In the genomic region with DNA sequence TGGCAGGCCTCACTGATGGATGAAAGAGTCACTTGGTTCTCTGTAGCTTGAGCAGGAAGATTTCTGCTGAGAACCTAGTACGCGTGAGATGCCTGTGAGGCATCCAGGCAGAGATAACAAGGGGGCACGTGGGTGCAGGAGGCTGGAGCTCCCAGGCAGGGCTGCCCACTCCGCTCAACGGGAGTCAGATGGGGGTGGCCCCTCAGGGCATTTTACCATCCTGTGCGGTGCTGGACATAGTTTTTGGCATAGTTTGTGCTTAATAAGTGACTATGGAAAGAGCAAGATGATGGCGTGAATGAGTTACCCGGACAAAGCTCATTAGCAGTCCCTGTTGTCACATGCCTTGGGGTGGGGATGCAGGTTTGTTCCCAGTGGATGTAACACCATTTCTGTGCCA, we compare ENCODE assay signal across 17 cellular contexts.
DNase-seq lines count a peak whose midpoint lies in the region; ATAC-seq, FAIRE-seq and TF ChIP-seq lines count a peak whose summit lies in the region.
"Had no signal": no experiment of that assay in that cellular context is flagged by ENCODE, and none has a peak within 500 bp of the region (broad histone marks: within the 10 kb centered on the region; RNA-seq: fewer than 3 reads in every experiment).

No MANE protein-coding gene starts in this region.

- no peaks in the 10 kb centered on the region for H3K79me2 ChIP-seq in neural progenitor cell (ENCODE audit: low read depth)

- TF ChIP-seq CTCF in endothelial cell (IDR thresholded peaks at IDR 0.05; ENCODE audit: unreplicated experiment) (no peak), neural progenitor cell (IDR thresholded peaks at IDR 0.05) (no peak)

- no peaks in the 10 kb centered on the region for H3K9me3 Mint-ChIP-seq in endothelial cell (ENCODE audit: unreplicated experiment)
- no peaks in the 10 kb centered on the region for H3K9me3 Mint-ChIP-seq in neural progenitor cell

- TF ChIP-seq POLR2A in GM12891 (IDR thresholded peaks at IDR 0.05; ENCODE audit: low read depth, low read length) = no peak

- H3K27me3 ChIP-seq in BLaER1 (no peaks in the 10 kb centered on the region), neural progenitor cell (no peaks in the 10 kb centered on the region)
- H3K27me3 ChIP-seq in BLaER1 treated with 17β-estradiol and CSF1 and Interleukin-3, amounts not matched to agents 10 nM and 100 nM = no peaks in the 10 kb centered on the region

- H4K20me1 ChIP-seq in BLaER1 = no peaks in the 10 kb centered on the region
- no peaks in the 10 kb centered on the region; a peak in 1 of 22 replicates for H4K20me1 ChIP-seq in BLaER1 treated with 17β-estradiol and CSF1 and Interleukin-3, amounts not matched to agents 10 nM and 100 nM
- H4K20me1 ChIP-seq in neural progenitor cell (ENCODE audit: low read depth) = no peaks in the 10 kb centered on the region

- H3K4me1 Mint-ChIP-seq in endothelial cell (ENCODE audit: unreplicated experiment) = peaks cover 26% of the 10 kb centered on the region
- peaks cover 48% of the 10 kb centered on the region for H3K4me1 Mint-ChIP-seq in neural progenitor cell
- H3K4me1 Mint-ChIP-seq: B cell had no signal

- H3K4me3 Mint-ChIP-seq in endothelial cell (ENCODE audit: unreplicated experiment) (peak overlapping the region; percentile 24), neural progenitor cell (no peak overlapping the region)
- H3K4me3 Mint-ChIP-seq: B cell had no signal

- no peak for FAIRE-seq in GM12891 (lab: Jason Lieb, UNC)

- H2AFZ ChIP-seq in neural progenitor cell (replicated peaks) = no peak overlapping the region

- peaks cover 29% of the 10 kb centered on the region for H3K27me3 Mint-ChIP-seq in endothelial cell (ENCODE audit: unreplicated experiment)
- peaks cover 4% of the 10 kb centered on the region for H3K27me3 Mint-ChIP-seq in neural progenitor cell (ENCODE audit: insufficient read depth, low read depth)

- H3K27ac ChIP-seq in BLaER1 = no peak overlapping the region
- H3K27ac ChIP-seq in BLaER1 treated with 17β-estradiol and CSF1 and Interleukin-3, amounts not matched to agents 10 nM and 100 nM = no peak overlapping the region
- no peak overlapping the region for H3K27ac ChIP-seq in neural progenitor cell
- H3K27ac ChIP-seq: SK-N-MC had no signal

- H3K36me3 Mint-ChIP-seq in endothelial cell (ENCODE audit: low read depth, unreplicated experiment) (peaks cover 36% of the 10 kb centered on the region), neural progenitor cell (no peaks in the 10 kb centered on the region)

- peaks cover 32% of the 10 kb centered on the region for H3K4me1 ChIP-seq in BLaER1
- peaks cover 10 to 36% (median 27%) of the 10 kb centered on the region in 10 experiments; a peak in 18 of 20 replicates for H3K4me1 ChIP-seq in BLaER1 treated with 17β-estradiol and CSF1 and Interleukin-3, amounts not matched to agents 10 nM and 100 nM
- peaks cover 17% of the 10 kb centered on the region for H3K4me1 ChIP-seq in neural progenitor cell

- H3K4me2 ChIP-seq in BLaER1 = peak overlapping the region; percentile 55
- peak overlapping the region in 9 of 11 experiments; percentile 31 to 70 (median 52); a peak in 16 of 22 replicates for H3K4me2 ChIP-seq in BLaER1 treated with 17β-estradiol and CSF1 and Interleukin-3, amounts not matched to agents 10 nM and 100 nM
- H3K4me2 ChIP-seq in neural progenitor cell = no peak overlapping the region

- H3K36me3 ChIP-seq in BLaER1 (no peaks in the 10 kb centered on the region; the same call in 1 of the 2 replicates), neural progenitor cell (no peaks in the 10 kb centered on the region)
- H3K36me3 ChIP-seq in BLaER1 treated with 17β-estradiol and CSF1 and Interleukin-3, amounts not matched to agents 10 nM and 100 nM = no peaks in the 10 kb centered on the region

- no peak overlapping the region for H3K9ac ChIP-seq in BLaER1
- H3K9ac ChIP-seq in BLaER1 treated with 17β-estradiol and CSF1 and Interleukin-3, amounts not matched to agents 10 nM and 100 nM = no peak overlapping the region
- H3K9ac ChIP-seq in neural progenitor cell = no peak overlapping the region

- no peak overlapping the region for H3K27ac Mint-ChIP-seq in endothelial cell (ENCODE audit: unreplicated experiment)
- H3K27ac Mint-ChIP-seq in neural progenitor cell = peak overlapping the region; percentile 11
- H3K27ac Mint-ChIP-seq: B cell had no signal

- no peaks in the 10 kb centered on the region for H3F3A ChIP-seq in neural progenitor cell (ENCODE audit: low read depth)

- DNase-seq in endothelial cell (ENCODE audit: low spot score) (no peak), neural progenitor cell (ENCODE audit: low spot score) (no peak), AML-193 (lab: John Stamatoyannopoulos, UW) (no peak), GM12891 (ENCODE audit: insufficient read length, low spot score) (no peak)
- DNase-seq: NCI-H1048, NCI-H1417, NCI-H1694, NCI-H2029 treated with DMSO at 0.1 percent for 48 hours, NCI-H526 treated with DMSO at 0.1 percent for 48 hours, RPMI8226, SIG-M5 had no signal

- H3K4me3 ChIP-seq in BLaER1 (no peak overlapping the region), neural progenitor cell (no peak overlapping the region)
- H3K4me3 ChIP-seq in BLaER1 treated with 17β-estradiol and CSF1 and Interleukin-3, amounts not matched to agents 10 nM and 100 nM = no peak overlapping the region
- H3K4me3 ChIP-seq: SK-N-MC had no signal

- ATAC-seq in GM21723 (IDR thresholded peaks at IDR 0.05; ENCODE audit: unreplicated experiment) (no peak), GM18519 (IDR thresholded peaks at IDR 0.05; ENCODE audit: low FRiP score, unreplicated experiment) (no peak)

- H3K9me3 ChIP-seq in BLaER1 (no peaks in the 10 kb centered on the region), neural progenitor cell (ENCODE audit: low read depth) (no peaks in the 10 kb centered on the region)
- peaks cover 0 to 6% (median 0%) of the 10 kb centered on the region in 11 experiments; a peak in 1 of 22 replicates for H3K9me3 ChIP-seq in BLaER1 treated with 17β-estradiol and CSF1 and Interleukin-3, amounts not matched to agents 10 nM and 100 nM (replicated peaks in 1 of 11)

TF ChIP-seq in GM12891, 5 proteins besides CTCF, POLR2A, EP300 and RAD21:
- TF ChIP-seq SPI1 (IDR thresholded peaks at IDR 0.05; ENCODE audit: low read depth, low read length) (no peak), TAF1 (IDR thresholded peaks at IDR 0.05; ENCODE audit: low read depth, low read length) (no peak), POLR2AphosphoS5 (IDR thresholded peaks at IDR 0.05; ENCODE audit: low read depth, low read length) (no peak), POU2F2 (IDR thresholded peaks at IDR 0.05; ENCODE audit: low read depth, low read length) (no peak), PAX5 (IDR thresholded peaks at IDR 0.05; ENCODE audit: insufficient read depth, low read length, severe bottlenecking) (no peak)
TF ChIP-seq in GM12891: peak in this region for 0.
